In genomic region chr2:69829243-69830044, GRCh38 we compare ENCODE assay signal across 1 cellular context.
TF ChIP-seq lines count a peak whose summit lies in the region.

A gene with protein sequence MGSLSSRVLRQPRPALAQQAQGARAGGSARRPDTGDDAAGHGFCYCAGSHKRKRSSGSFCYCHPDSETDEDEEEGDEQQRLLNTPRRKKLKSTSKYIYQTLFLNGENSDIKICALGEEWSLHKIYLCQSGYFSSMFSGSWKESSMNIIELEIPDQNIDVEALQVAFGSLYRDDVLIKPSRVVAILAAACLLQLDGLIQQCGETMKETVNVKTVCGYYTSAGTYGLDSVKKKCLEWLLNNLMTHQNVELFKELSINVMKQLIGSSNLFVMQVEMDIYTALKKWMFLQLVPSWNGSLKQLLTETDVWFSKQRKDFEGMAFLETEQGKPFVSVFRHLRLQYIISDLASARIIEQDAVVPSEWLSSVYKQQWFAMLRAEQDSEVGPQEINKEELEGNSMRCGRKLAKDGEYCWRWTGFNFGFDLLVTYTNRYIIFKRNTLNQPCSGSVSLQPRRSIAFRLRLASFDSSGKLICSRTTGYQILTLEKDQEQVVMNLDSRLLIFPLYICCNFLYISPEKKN (plus strand): TSS chr2:69829660. CDS start chr2:69829893, 233 bp downstream.

TF ChIP-seq in HepG2, 621 proteins besides CTCF, POLR2A, EP300 and RAD21 (continued from another document and continues in another):
- peak; percentile 82; the same call in 1 of the 2 replicates for TF ChIP-seq ZNF556 (CRISPR knock-in tag; IDR thresholded peaks at IDR 0.05; ENCODE audit: borderline replicate concordance)
- TF ChIP-seq BORCS8-MEF2B (CRISPR knock-in tag; IDR thresholded peaks at IDR 0.05), result peak; percentile 87; the same call in 1 of the 2 replicates
- no peak for TF ChIP-seq NFE2 (CRISPR knock-in tag; IDR thresholded peaks at IDR 0.05)
- TF ChIP-seq MTA3 (CRISPR knock-in tag; IDR thresholded peaks at IDR 0.05), result no peak
- TF ChIP-seq SNAPC2 (CRISPR knock-in tag; IDR thresholded peaks at IDR 0.05), result peak; percentile 95
- peak; percentile 98 for TF ChIP-seq CCDC6 (CRISPR knock-in tag; IDR thresholded peaks at IDR 0.05)
- peak; percentile 53; the same call in 1 of the 2 replicates for TF ChIP-seq ZNF101 (CRISPR knock-in tag; IDR thresholded peaks at IDR 0.05; ENCODE audit: borderline replicate concordance, low read depth)
- TF ChIP-seq EZH2 (conservative IDR thresholded peaks at IDR 0.05; ENCODE audit: low read depth, low read length), result no peak
- no peak for TF ChIP-seq RBM22 (optimal IDR thresholded peaks at IDR 0.05; ENCODE audit: low read length)
- no peak for TF ChIP-seq MAFK (conservative IDR thresholded peaks at IDR 0.05 in 1 of 2, IDR thresholded peaks at IDR 0.05 in 1 of 2; ENCODE audit: low read length in 2 of 2)
- TF ChIP-seq HHEX (CRISPR knock-in tag; IDR thresholded peaks at IDR 0.05), result peak; percentile 54; the same call in 1 of the 2 replicates
- TF ChIP-seq NRL (CRISPR knock-in tag; IDR thresholded peaks at IDR 0.05; ENCODE audit: borderline replicate concordance), result peak; percentile 90
- TF ChIP-seq IRF9 (CRISPR knock-in tag; IDR thresholded peaks at IDR 0.05; ENCODE audit: borderline replicate concordance), result peak; percentile 99
- TF ChIP-seq, protein P1, sequence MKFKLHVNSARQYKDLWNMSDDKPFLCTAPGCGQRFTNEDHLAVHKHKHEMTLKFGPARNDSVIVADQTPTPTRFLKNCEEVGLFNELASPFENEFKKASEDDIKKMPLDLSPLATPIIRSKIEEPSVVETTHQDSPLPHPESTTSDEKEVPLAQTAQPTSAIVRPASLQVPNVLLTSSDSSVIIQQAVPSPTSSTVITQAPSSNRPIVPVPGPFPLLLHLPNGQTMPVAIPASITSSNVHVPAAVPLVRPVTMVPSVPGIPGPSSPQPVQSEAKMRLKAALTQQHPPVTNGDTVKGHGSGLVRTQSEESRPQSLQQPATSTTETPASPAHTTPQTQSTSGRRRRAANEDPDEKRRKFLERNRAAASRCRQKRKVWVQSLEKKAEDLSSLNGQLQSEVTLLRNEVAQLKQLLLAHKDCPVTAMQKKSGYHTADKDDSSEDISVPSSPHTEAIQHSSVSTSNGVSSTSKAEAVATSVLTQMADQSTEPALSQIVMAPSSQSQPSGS (CRISPR knock-in tag; IDR thresholded peaks at IDR 0.05), result peak; percentile 94
- no peak for TF ChIP-seq ARNTL (CRISPR knock-in tag; IDR thresholded peaks at IDR 0.05)
- TF ChIP-seq FOXK1 (CRISPR knock-in tag; IDR thresholded peaks at IDR 0.05; ENCODE audit: borderline replicate concordance, low read depth), result peak; percentile 94
- TF ChIP-seq ARID3A (IDR thresholded peaks at IDR 0.05; ENCODE audit: low read depth, low read length), result no peak
- peak; percentile 94; the same call in 1 of the 2 replicates for TF ChIP-seq IRX3 (CRISPR knock-in tag; IDR thresholded peaks at IDR 0.05; ENCODE audit: borderline replicate concordance, low read depth)
- peak; percentile 65; the same call in 1 of the 2 replicates for TF ChIP-seq TOPORS (CRISPR knock-in tag; IDR thresholded peaks at IDR 0.05)
- TF ChIP-seq EED (CRISPR knock-in tag; IDR thresholded peaks at IDR 0.05), result peak; percentile 69; the same call in 1 of the 2 replicates
- TF ChIP-seq ZNF232 (CRISPR knock-in tag; IDR thresholded peaks at IDR 0.05; ENCODE audit: borderline replicate concordance), result peak; percentile 92
- peak; percentile 99 for TF ChIP-seq SAFB2 (CRISPR knock-in tag; IDR thresholded peaks at IDR 0.05; ENCODE audit: borderline replicate concordance, low read depth)
- 0 out of 2 replicates have a peak, but pooled peaks have one; percentile 80 for TF ChIP-seq ZNF251 (CRISPR knock-in tag; IDR thresholded peaks at IDR 0.05)
- TF ChIP-seq ZNF883 (CRISPR knock-in tag; IDR thresholded peaks at IDR 0.05; ENCODE audit: not compliant biosample characterization), result peak; percentile 99
- 0 out of 2 replicates have a peak, but pooled peaks have one; percentile 62 for TF ChIP-seq HNRNPUL1 (IDR thresholded peaks at IDR 0.05; ENCODE audit: low read depth, low read length)
- TF ChIP-seq, protein P2, sequence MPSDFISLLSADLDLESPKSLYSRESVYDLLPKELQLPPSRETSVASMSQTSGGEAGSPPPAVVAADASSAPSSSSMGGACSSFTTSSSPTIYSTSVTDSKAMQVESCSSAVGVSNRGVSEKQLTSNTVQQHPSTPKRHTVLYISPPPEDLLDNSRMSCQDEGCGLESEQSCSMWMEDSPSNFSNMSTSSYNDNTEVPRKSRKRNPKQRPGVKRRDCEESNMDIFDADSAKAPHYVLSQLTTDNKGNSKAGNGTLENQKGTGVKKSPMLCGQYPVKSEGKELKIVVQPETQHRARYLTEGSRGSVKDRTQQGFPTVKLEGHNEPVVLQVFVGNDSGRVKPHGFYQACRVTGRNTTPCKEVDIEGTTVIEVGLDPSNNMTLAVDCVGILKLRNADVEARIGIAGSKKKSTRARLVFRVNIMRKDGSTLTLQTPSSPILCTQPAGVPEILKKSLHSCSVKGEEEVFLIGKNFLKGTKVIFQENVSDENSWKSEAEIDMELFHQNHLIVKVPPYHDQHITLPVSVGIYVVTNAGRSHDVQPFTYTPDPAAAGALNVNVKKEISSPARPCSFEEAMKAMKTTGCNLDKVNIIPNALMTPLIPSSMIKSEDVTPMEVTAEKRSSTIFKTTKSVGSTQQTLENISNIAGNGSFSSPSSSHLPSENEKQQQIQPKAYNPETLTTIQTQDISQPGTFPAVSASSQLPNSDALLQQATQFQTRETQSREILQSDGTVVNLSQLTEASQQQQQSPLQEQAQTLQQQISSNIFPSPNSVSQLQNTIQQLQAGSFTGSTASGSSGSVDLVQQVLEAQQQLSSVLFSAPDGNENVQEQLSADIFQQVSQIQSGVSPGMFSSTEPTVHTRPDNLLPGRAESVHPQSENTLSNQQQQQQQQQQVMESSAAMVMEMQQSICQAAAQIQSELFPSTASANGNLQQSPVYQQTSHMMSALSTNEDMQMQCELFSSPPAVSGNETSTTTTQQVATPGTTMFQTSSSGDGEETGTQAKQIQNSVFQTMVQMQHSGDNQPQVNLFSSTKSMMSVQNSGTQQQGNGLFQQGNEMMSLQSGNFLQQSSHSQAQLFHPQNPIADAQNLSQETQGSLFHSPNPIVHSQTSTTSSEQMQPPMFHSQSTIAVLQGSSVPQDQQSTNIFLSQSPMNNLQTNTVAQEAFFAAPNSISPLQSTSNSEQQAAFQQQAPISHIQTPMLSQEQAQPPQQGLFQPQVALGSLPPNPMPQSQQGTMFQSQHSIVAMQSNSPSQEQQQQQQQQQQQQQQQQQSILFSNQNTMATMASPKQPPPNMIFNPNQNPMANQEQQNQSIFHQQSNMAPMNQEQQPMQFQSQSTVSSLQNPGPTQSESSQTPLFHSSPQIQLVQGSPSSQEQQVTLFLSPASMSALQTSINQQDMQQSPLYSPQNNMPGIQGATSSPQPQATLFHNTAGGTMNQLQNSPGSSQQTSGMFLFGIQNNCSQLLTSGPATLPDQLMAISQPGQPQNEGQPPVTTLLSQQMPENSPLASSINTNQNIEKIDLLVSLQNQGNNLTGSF (CRISPR knock-in tag; IDR thresholded peaks at IDR 0.05), result peak; percentile 81; the same call in 1 of the 2 replicates
- TF ChIP-seq, protein P3, sequence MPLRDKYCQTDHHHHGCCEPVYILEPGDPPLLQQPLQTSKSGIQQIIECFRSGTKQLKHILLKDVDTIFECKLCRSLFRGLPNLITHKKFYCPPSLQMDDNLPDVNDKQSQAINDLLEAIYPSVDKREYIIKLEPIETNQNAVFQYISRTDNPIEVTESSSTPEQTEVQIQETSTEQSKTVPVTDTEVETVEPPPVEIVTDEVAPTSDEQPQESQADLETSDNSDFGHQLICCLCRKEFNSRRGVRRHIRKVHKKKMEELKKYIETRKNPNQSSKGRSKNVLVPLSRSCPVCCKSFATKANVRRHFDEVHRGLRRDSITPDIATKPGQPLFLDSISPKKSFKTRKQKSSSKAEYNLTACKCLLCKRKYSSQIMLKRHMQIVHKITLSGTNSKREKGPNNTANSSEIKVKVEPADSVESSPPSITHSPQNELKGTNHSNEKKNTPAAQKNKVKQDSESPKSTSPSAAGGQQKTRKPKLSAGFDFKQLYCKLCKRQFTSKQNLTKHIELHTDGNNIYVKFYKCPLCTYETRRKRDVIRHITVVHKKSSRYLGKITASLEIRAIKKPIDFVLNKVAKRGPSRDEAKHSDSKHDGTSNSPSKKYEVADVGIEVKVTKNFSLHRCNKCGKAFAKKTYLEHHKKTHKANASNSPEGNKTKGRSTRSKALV (CRISPR knock-in tag; IDR thresholded peaks at IDR 0.05), result peak; percentile 68
- TF ChIP-seq NCOA5 (CRISPR knock-in tag; IDR thresholded peaks at IDR 0.05), result no peak
- no peak; the same call in 1 of the 2 replicates for TF ChIP-seq HNF4A (CRISPR knock-in tag; IDR thresholded peaks at IDR 0.05)
- TF ChIP-seq ZSCAN25 (CRISPR knock-in tag; IDR thresholded peaks at IDR 0.05), result no peak; the same call in 1 of the 2 replicates
- TF ChIP-seq, protein P4, sequence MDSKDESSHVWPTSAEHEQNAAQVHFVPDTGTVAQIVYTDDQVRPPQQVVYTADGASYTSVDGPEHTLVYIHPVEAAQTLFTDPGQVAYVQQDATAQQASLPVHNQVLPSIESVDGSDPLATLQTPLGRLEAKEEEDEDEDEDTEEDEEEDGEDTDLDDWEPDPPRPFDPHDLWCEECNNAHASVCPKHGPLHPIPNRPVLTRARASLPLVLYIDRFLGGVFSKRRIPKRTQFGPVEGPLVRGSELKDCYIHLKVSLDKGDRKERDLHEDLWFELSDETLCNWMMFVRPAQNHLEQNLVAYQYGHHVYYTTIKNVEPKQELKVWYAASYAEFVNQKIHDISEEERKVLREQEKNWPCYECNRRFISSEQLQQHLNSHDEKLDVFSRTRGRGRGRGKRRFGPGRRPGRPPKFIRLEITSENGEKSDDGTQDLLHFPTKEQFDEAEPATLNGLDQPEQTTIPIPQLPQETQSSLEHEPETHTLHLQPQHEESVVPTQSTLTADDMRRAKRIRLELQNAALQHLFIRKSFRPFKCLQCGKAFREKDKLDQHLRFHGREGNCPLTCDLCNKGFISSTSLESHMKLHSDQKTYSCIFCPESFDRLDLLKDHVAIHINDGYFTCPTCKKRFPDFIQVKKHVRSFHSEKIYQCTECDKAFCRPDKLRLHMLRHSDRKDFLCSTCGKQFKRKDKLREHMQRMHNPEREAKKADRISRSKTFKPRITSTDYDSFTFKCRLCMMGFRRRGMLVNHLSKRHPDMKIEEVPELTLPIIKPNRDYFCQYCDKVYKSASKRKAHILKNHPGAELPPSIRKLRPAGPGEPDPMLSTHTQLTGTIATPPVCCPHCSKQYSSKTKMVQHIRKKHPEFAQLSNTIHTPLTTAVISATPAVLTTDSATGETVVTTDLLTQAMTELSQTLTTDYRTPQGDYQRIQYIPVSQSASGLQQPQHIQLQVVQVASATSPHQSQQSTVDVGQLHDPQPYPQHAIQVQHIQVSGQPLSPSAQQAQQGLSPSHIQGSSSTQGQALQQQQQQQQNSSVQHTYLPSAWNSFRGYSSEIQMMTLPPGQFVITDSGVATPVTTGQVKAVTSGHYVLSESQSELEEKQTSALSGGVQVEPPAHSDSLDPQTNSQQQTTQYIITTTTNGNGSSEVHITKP (CRISPR knock-in tag; IDR thresholded peaks at IDR 0.05; ENCODE audit: low read depth), result peak; percentile 85
- peak; percentile 93 for TF ChIP-seq ZNF558 (CRISPR knock-in tag; IDR thresholded peaks at IDR 0.05; ENCODE audit: borderline replicate concordance)
- TF ChIP-seq CC2D1A (CRISPR knock-in tag; IDR thresholded peaks at IDR 0.05), result 0 out of 2 replicates have a peak, but pooled peaks have one; percentile 20
- TF ChIP-seq RBFOX2 (IDR thresholded peaks at IDR 0.05; ENCODE audit: low read depth, low read length), result peak; percentile 97
- TF ChIP-seq, protein P5, sequence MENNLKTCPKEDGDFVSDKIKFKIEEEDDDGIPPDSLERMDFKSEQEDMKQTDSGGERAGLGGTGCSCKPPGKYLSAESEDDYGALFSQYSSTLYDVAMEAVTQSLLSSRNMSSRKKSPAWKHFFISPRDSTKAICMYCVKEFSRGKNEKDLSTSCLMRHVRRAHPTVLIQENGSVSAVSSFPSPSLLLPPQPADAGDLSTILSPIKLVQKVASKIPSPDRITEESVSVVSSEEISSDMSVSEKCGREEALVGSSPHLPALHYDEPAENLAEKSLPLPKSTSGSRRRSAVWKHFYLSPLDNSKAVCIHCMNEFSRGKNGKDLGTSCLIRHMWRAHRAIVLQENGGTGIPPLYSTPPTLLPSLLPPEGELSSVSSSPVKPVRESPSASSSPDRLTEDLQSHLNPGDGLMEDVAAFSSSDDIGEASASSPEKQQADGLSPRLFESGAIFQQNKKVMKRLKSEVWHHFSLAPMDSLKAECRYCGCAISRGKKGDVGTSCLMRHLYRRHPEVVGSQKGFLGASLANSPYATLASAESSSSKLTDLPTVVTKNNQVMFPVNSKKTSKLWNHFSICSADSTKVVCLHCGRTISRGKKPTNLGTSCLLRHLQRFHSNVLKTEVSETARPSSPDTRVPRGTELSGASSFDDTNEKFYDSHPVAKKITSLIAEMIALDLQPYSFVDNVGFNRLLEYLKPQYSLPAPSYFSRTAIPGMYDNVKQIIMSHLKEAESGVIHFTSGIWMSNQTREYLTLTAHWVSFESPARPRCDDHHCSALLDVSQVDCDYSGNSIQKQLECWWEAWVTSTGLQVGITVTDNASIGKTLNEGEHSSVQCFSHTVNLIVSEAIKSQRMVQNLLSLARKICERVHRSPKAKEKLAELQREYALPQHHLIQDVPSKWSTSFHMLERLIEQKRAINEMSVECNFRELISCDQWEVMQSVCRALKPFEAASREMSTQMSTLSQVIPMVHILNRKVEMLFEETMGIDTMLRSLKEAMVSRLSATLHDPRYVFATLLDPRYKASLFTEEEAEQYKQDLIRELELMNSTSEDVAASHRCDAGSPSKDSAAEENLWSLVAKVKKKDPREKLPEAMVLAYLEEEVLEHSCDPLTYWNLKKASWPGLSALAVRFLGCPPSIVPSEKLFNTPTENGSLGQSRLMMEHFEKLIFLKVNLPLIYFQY (CRISPR knock-in tag; IDR thresholded peaks at IDR 0.05; ENCODE audit: borderline replicate concordance), result peak; percentile 91
- TF ChIP-seq ZNF652 (CRISPR knock-in tag; IDR thresholded peaks at IDR 0.05; ENCODE audit: borderline replicate concordance, low read depth), result 0 out of 2 replicates have a peak, but pooled peaks have one; percentile 53
